Comparison of ENCODE assay signal across 6 cellular contexts in genomic region chr14:44606576-44606975, GRCh38.
"Had no signal": no experiment of that assay in that cellular context is flagged by ENCODE, and none has a peak within 500 bp of the region (broad histone marks: within the 10 kb centered on the region; RNA-seq: fewer than 3 reads in every experiment).

No MANE protein-coding gene starts in this region.

- ATAC-seq: activated naive CD4-positive, alpha-beta T cell treated with anti-CD3 and anti-CD28 coated beads, Interleukin-2, amount 50 U/mL, for 72 hours; activated naive CD8-positive, alpha-beta T cell treated with anti-CD3 and anti-CD28 coated beads, Interleukin-2, amount 50 U/mL, for 24 hours; activated T-cell treated with anti-CD3 and anti-CD28 coated beads, Interleukin-2, amount 50 U/mL, for 4 hours; activated T-cell treated with anti-CD3 and anti-CD28 coated beads, Interleukin-2, amount 50 U/mL, for 72 hours; activated T-helper 17 cell treated with anti-CD3 and anti-CD28 coated beads, Interleukin-2, amount 50 U/mL, for 72 hours; body of pancreas had no signal
